2 cellular contexts compared by ENCODE assay signal in the genomic region with DNA sequence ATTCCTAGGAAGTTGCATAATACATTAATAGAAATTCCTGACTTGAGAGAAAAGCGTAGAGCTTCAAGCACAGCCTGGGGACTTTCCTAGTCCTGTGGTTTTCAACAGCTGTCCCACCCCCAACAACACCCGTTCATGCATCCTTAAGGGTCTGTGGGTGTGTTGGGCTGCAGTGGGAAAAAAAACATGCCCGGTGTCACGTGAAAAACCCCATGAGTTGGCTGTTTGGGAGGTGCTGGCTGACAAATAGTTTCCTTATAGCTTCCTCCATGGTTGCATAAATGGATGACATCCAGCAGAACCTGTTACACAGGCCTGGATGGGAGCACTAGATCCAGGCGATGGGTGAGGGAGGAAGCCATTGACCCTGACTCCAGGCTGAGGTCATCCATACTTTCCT.
TF ChIP-seq lines count a peak whose summit lies in the region.

No MANE protein-coding gene starts in this region.

TF ChIP-seq in HEK293T, 16 proteins besides CTCF, POLR2A, EP300 and RAD21 (continued from another document):
- no peak for TF ChIP-seq L3MBTL2 (conservative IDR thresholded peaks at IDR 0.05)
- TF ChIP-seq, protein P1, sequence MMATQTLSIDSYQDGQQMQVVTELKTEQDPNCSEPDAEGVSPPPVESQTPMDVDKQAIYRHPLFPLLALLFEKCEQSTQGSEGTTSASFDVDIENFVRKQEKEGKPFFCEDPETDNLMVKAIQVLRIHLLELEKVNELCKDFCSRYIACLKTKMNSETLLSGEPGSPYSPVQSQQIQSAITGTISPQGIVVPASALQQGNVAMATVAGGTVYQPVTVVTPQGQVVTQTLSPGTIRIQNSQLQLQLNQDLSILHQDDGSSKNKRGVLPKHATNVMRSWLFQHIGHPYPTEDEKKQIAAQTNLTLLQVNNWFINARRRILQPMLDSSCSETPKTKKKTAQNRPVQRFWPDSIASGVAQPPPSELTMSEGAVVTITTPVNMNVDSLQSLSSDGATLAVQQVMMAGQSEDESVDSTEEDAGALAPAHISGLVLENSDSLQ (IDR thresholded peaks at IDR 0.05) = no peak
- TF ChIP-seq NFRKB (IDR thresholded peaks at IDR 0.05) = no peak
- TF ChIP-seq SUZ12 (IDR thresholded peaks at IDR 0.05) = no peak
- TF ChIP-seq LEF1 (IDR thresholded peaks at IDR 0.05; ENCODE audit: borderline replicate concordance) = no peak

TF ChIP-seq in GM23338, 12 proteins besides CTCF, POLR2A, EP300 and RAD21 (continued from another document):
- TF ChIP-seq ZNF462 (CRISPR knock-in tag; IDR thresholded peaks at IDR 0.05) (no peak), ETS1 (IDR thresholded peaks at IDR 0.05) (no peak), JUNB (IDR thresholded peaks at IDR 0.05; ENCODE audit: unreplicated experiment) (no peak), POLR2AphosphoS5 (IDR thresholded peaks at IDR 0.05; ENCODE audit: low read depth) (no peak), EZH2phosphoT487 (IDR thresholded peaks at IDR 0.05; ENCODE audit: unreplicated experiment) (no peak), STAT1 (IDR thresholded peaks at IDR 0.05; ENCODE audit: unreplicated experiment) (no peak), NANOG (IDR thresholded peaks at IDR 0.05; ENCODE audit: borderline replicate concordance) (no peak), CREB1 (CRISPR knock-in tag; IDR thresholded peaks at IDR 0.05; ENCODE audit: low read depth) (no peak), REST (IDR thresholded peaks at IDR 0.05; ENCODE audit: unreplicated experiment) (no peak), ZNF331 (CRISPR knock-in tag; IDR thresholded peaks at IDR 0.05; ENCODE audit: low read depth) (no peak), EZH2 (IDR thresholded peaks at IDR 0.05; ENCODE audit: low read depth, unreplicated experiment) (no peak)
